Comparison of ENCODE assay signal across 23 cellular contexts in genomic region chr1:47837866-47838561, GRCh38.
DNase-seq lines count a peak whose midpoint lies in the region; ATAC-seq lines count a peak whose summit lies in the region.
"Had no signal": no experiment of that assay in that cellular context is flagged by ENCODE, and none has a peak within 500 bp of the region (broad histone marks: within the 10 kb centered on the region; RNA-seq: fewer than 3 reads in every experiment).

No MANE protein-coding gene starts in this region.

- H3K9me3 Mint-ChIP-seq in activated naive CD4-positive, alpha-beta T cell treated with anti-CD3 and anti-CD28 coated beads for 36 hours, result peaks cover 8% of the 10 kb centered on the region

- H3K36me3 Mint-ChIP-seq in activated naive CD4-positive, alpha-beta T cell treated with anti-CD3 and anti-CD28 coated beads for 36 hours (ENCODE audit: low read depth), result no peaks in the 10 kb centered on the region

- peaks cover 4% of the 10 kb centered on the region for H3K27me3 Mint-ChIP-seq in activated naive CD4-positive, alpha-beta T cell treated with anti-CD3 and anti-CD28 coated beads for 36 hours (ENCODE audit: low read depth)

- ATAC-seq in left lobe of liver, result peak; percentile 64
- peak; percentile 21 for ATAC-seq in sciatic nerve
- ATAC-seq in GM19395 (IDR thresholded peaks at IDR 0.05; ENCODE audit: unreplicated experiment), result no peak
- no peak for ATAC-seq in HG03280 (IDR thresholded peaks at IDR 0.05; ENCODE audit: unreplicated experiment)
- ATAC-seq: activated CD8-positive, alpha-beta T cell treated with anti-CD3 and anti-CD28 coated beads for 36 hours; stimulated activated naive CD8-positive, alpha-beta T cell treated with anti-CD3 and anti-CD28 coated beads, Interleukin-15, amount 100 ng/mL, for 72 hours; T-helper 17 cell had no signal

- no peak overlapping the region for H3K4me3 Mint-ChIP-seq in activated naive CD4-positive, alpha-beta T cell treated with anti-CD3 and anti-CD28 coated beads for 36 hours
- H3K4me3 Mint-ChIP-seq: activated CD8-positive, alpha-beta T cell treated with anti-CD3 and anti-CD28 coated beads for 36 hours; stimulated activated naive CD8-positive, alpha-beta T cell treated with anti-CD3 and anti-CD28 coated beads, Interleukin-15, amount 100 ng/mL, for 72 hours; T-helper 17 cell had no signal

- no peaks in the 10 kb centered on the region for H3K4me1 Mint-ChIP-seq in activated naive CD4-positive, alpha-beta T cell treated with anti-CD3 and anti-CD28 coated beads for 36 hours (ENCODE audit: low read depth)
- H3K4me1 Mint-ChIP-seq: stimulated activated naive CD8-positive, alpha-beta T cell treated with anti-CD3 and anti-CD28 coated beads, Interleukin-15, amount 100 ng/mL, for 72 hours had no signal

- intact Hi-C loops in sciatic nerve (cut with DNase I), result no loop called here
- intact Hi-C loops in activated naive CD4-positive, alpha-beta T cell treated with anti-CD3 and anti-CD28 coated beads for 36 hours (cut with micrococcal nuclease), result no loop called here

- no peak overlapping the region for H3K27ac Mint-ChIP-seq in activated naive CD4-positive, alpha-beta T cell treated with anti-CD3 and anti-CD28 coated beads for 36 hours
- H3K27ac Mint-ChIP-seq: activated CD8-positive, alpha-beta T cell treated with anti-CD3 and anti-CD28 coated beads for 36 hours; T-helper 17 cell had no signal

- DNase-seq in COLO668 (lab: John Stamatoyannopoulos, UW; ENCODE audit: unreplicated experiment) (peak; percentile 31), HT-29 (ENCODE audit: low spot score) (peak; percentile 18), left lobe of liver (ENCODE audit: low spot score) (no peak), sciatic nerve (ENCODE audit: low spot score) (peak; percentile 12)
- DNase-seq in activated naive CD4-positive, alpha-beta T cell treated with anti-CD3 and anti-CD28 coated beads for 36 hours, result no peak
- DNase-seq: activated CD4-positive, alpha-beta T cell treated with anti-CD3 and anti-CD28 coated beads for 1 hour; activated CD8-positive, alpha-beta T cell treated with anti-CD3 and anti-CD28 coated beads for 36 hours; caudate nucleus; COR-L47; dermis blood vessel endothelial cell; DMS79 treated with DMSO at 0.1 percent for 48 hours; GF-D8; NCI-H1436; NCI-H2107; NCI-H446; NCI-H774; RPMI8226; stimulated activated CD4-positive, alpha-beta T cell treated with anti-CD3 and anti-CD28 coated beads, Interleukin-1b, Interleukin-23, amount 100 ng/mL, for 48 hours; stimulated activated CD8-positive, alpha-beta memory T cell treated with anti-CD3 and anti-CD28 coated beads, Interleukin-4, amount 100 ng/mL, for 48 hours; stimulated activated naive CD8-positive, alpha-beta T cell treated with anti-CD3 and anti-CD28 coated beads, Interleukin-15, amount 100 ng/mL, for 72 hours; T-helper 17 cell had no signal

- CTCF ChIA-PET in activated naive CD4-positive, alpha-beta T cell treated with anti-CD3 and anti-CD28 coated beads for 36 hours (lab: Charles Lee), result no interaction called here

Comparison
In these comparisons a context has a peak if more than half of its experiments do, and no peak if none do; other contexts are left out.
1. DNase-seq: peak in COLO668 (single experiment), HT-29 (single experiment) and sciatic nerve (single experiment); none in left lobe of liver (single experiment) and activated naive CD4-positive, alpha-beta T cell treated with anti-CD3 and anti-CD28 coated beads for 36 hours (single experiment).
2. ATAC-seq: peak in left lobe of liver (single experiment) and sciatic nerve (single experiment); none in GM19395 (single experiment) and HG03280 (single experiment).